Comparison of ENCODE assay signal across 12 cellular contexts in the genomic region with DNA sequence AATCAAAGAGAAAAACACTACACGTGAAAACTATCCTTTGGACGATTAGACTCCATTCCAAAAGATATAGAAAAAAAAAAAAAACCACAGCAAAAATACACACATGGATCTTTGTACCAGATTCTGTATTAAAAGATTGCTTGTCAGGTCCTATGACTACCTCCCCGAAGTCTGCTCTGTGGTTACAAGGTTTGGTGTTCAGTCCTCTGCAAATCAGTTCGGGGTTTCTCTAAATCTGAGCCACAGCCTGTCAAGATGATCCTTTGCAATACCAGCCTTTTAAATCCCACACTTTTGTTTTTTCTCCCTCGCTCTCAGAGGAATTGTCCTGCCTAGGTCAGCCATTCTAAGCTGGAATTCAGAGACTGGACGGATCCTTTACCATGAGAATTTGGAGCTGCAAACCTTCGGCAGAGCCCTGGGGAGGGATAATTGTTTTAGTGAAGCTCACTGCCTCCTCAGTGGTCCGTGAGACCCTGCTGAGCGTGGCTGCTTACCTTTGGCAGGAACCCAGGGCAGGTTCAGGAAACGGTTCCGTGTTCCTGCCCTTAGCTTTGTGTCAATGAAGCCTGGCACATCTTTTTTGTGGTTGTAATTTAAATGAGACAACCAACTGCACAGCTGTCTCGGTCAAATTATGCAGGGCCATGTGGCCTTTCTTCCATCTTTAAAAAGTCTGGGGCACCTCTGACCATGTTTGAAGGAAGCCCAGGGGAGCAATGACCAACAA. TPM values are rescaled to one million over a fixed set of nuclear protein-coding genes. Genes with fewer than 3 reads are reported as not detected.
DNase-seq lines count a peak whose midpoint lies in the region; ATAC-seq and TF ChIP-seq lines count a peak whose summit lies in the region.
"Had no signal": no experiment of that assay in that cellular context is flagged by ENCODE, and none has a peak within 500 bp of the region (broad histone marks: within the 10 kb centered on the region; RNA-seq: fewer than 3 reads in every experiment).

No MANE protein-coding gene starts in this region.

- H3K9ac ChIP-seq in H9 (ENCODE audit: extremely low read depth, insufficient read length, low read length) = no peak overlapping the region

- H3T11ph ChIP-seq in H9 (ENCODE audit: low read length) = no peak overlapping the region

- H4K20me1 ChIP-seq in H9 (ENCODE audit: control insufficient read depth, insufficient read depth, insufficient read length) = no peaks in the 10 kb centered on the region

- ATAC-seq in GM21381 (IDR thresholded peaks at IDR 0.05; ENCODE audit: unreplicated experiment) (no peak), HG03521 (IDR thresholded peaks at IDR 0.05; ENCODE audit: unreplicated experiment) (no peak)

- H3K9me3 ChIP-seq in BE2C (no peaks in the 10 kb centered on the region), H9 (ENCODE audit: control insufficient read depth, low read depth, low read length) (no peaks in the 10 kb centered on the region)

- no peak overlapping the region for H4K91ac ChIP-seq in H9 (ENCODE audit: insufficient read length, low read depth, low read length)

- no peak overlapping the region for H3K14ac ChIP-seq in H9 (ENCODE audit: insufficient read depth, low read length)

- DNase-seq in BE2C (no peak), H9 (no peak), cerebellar cortex (ENCODE audit: low spot score) (peak; percentile 47), neural crest cell (ENCODE audit: low read depth, low spot score) (no peak), middle frontal gyrus (ENCODE audit: extremely low spot score, low spot score) (no peak), NCI-H1694 (lab: John Stamatoyannopoulos, UW) (no peak)
- DNase-seq: GOT3; naive thymus-derived CD8-positive, alpha-beta T cell; NCI-H146 had no signal

- H2BK12ac ChIP-seq in H9 (ENCODE audit: insufficient read length, low read depth, low read length) = no peak overlapping the region

- no peak overlapping the region for H4K5ac ChIP-seq in H9 (ENCODE audit: insufficient read length, low read depth, low read length)

- H3K79me1 ChIP-seq in H9 (ENCODE audit: insufficient read depth, low read depth, low read length, poor library complexity, severe bottlenecking) = no peaks in the 10 kb centered on the region

- H3K36me3 Mint-ChIP-seq in H9 (ENCODE audit: insufficient read depth in 1 of 3, low read depth in 3 of 3) = no peaks in the 10 kb centered on the region
- no peaks in the 10 kb centered on the region for H3K36me3 Mint-ChIP-seq in neural crest cell (ENCODE audit: low read depth)
- H3K36me3 Mint-ChIP-seq: naive thymus-derived CD8-positive, alpha-beta T cell had no signal

- TF ChIP-seq CTCF in BE2C (IDR thresholded peaks at IDR 0.05; ENCODE audit: low read depth, low read length) (no peak), H9 (conservative IDR thresholded peaks at IDR 0.05) (no peak), neural crest cell (conservative IDR thresholded peaks at IDR 0.05) (no peak)

- peak overlapping the region; percentile 1 to 82; a peak in 4 of 5 replicates for H3K4me3 Mint-ChIP-seq in H9
- H3K4me3 Mint-ChIP-seq in neural crest cell = peak overlapping the region; percentile 84

- H3K23ac ChIP-seq in H9 (ENCODE audit: insufficient read length, low read depth, low read length) = no peak overlapping the region

- H3K9me3 Mint-ChIP-seq in H9 (peaks cover 0 to 3% of the 10 kb centered on the region in 2 experiments; a peak in 2 of 5 replicates), neural crest cell (no peaks in the 10 kb centered on the region)

- H3K56ac ChIP-seq in H9 (ENCODE audit: insufficient read length, low read depth, low read length) = no peak overlapping the region

- H3K4me2 ChIP-seq in H9 (ENCODE audit: insufficient read depth, insufficient read length, low read length) = peak overlapping the region; percentile 7

- H2BK20ac ChIP-seq in H9 (ENCODE audit: low read depth, low read length, poor library complexity, severe bottlenecking) = no peak overlapping the region

- peak overlapping the region; percentile 6 for H3K4me3 ChIP-seq in BE2C (ENCODE audit: low read depth, low read length)

- no peak overlapping the region for H3K4ac ChIP-seq in H9 (ENCODE audit: low read depth, low read length)

- no peak overlapping the region for H4K8ac ChIP-seq in H9 (replicated peaks; ENCODE audit: insufficient read length, low read depth, low read length)

- H3K27me3 ChIP-seq in BE2C (no peaks in the 10 kb centered on the region), H9 (ENCODE audit: insufficient read depth, low read length) (peaks cover 33% of the 10 kb centered on the region; the same call in 1 of the 2 replicates)

- H3K79me2 ChIP-seq in H9 (ENCODE audit: insufficient read depth, low read length) = no peaks in the 10 kb centered on the region

- no peak overlapping the region for H2AK5ac ChIP-seq in H9 (ENCODE audit: insufficient read length, low read length)

- no peak overlapping the region for H3K27ac ChIP-seq in H9 (ENCODE audit: insufficient read length, low read depth, low read length)

- H3K4me1 ChIP-seq in BE2C (peaks cover 10% of the 10 kb centered on the region), H9 (ENCODE audit: insufficient read depth, low read length) (no peaks in the 10 kb centered on the region)

- no peak overlapping the region for H2AFZ ChIP-seq in H9 (ENCODE audit: low read length)

- no peak overlapping the region for H2BK5ac ChIP-seq in H9 (ENCODE audit: insufficient read length, low read length)

- no peak overlapping the region for H2BK15ac ChIP-seq in H9 (ENCODE audit: low read depth, low read length)

- no peak overlapping the region for H3K27ac Mint-ChIP-seq in H9
- peak overlapping the region; percentile 89 for H3K27ac Mint-ChIP-seq in neural crest cell (ENCODE audit: unreplicated experiment)

- no peak overlapping the region for H3K18ac ChIP-seq in H9 (ENCODE audit: insufficient read length, low read depth, low read length)

- peaks cover 99% of the 10 kb centered on the region for H3K27me3 Mint-ChIP-seq in H9 (ENCODE audit: low read depth)
- no peaks in the 10 kb centered on the region for H3K27me3 Mint-ChIP-seq in neural crest cell (ENCODE audit: low read depth)

- H3K4me1 Mint-ChIP-seq in H9 = peaks cover 29 to 35% of the 10 kb centered on the region in 2 experiments
- peaks cover 63% of the 10 kb centered on the region for H3K4me1 Mint-ChIP-seq in neural crest cell

- peaks cover 4% of the 10 kb centered on the region for H3K23me2 ChIP-seq in H9 (ENCODE audit: insufficient read length, low read depth, low read length, poor library complexity, severe bottlenecking)

- WGBS in H9 (ENCODE audit: extremely low coverage, insufficient read length, low lambda C conversion rate) = no CpG with 5 or more reads among the region's 12 CpGs

- H2BK120ac ChIP-seq in H9 (ENCODE audit: low read depth, low read length, poor library complexity, severe bottlenecking) = no peak overlapping the region

- no peaks in the 10 kb centered on the region for H3K36me3 ChIP-seq in BE2C

RNA-seq across cellular contexts. Expression of a gene that starts 47.3 kb away (rescaled TPM):
- 28.8 TPM for polyA plus RNA-seq in BE2C (2012; ENCODE audit: insufficient read depth, insufficient read length, low read depth)
- total RNA-seq in H9 (2021) (not detected in 2 replicates), neural crest cell (12.6 and 14.8 TPM in 2 replicates)
- total RNA-seq: bronchial epithelial cell had no signal

Comparison
In these comparisons a context has a peak if more than half of its experiments do, and no peak if none do; other contexts are left out.
1. RNA of a gene that starts 47.3 kb away (total RNA-seq): 12.6 to 14.8 TPM in neural crest cell; not detected in H9; every median in the first group is over 10 times any median in the second.